8 cellular contexts compared by ENCODE assay signal in genomic region chr9:37390759-37391158, GRCh38. TPM values are rescaled to one million over a fixed set of nuclear protein-coding genes. Genes with fewer than 3 reads are reported as not detected.
DNase-seq lines count a peak whose midpoint lies in the region; ATAC-seq and TF ChIP-seq lines count a peak whose summit lies in the region.

No MANE protein-coding gene starts in this region.

- no peaks in the 10 kb centered on the region for H3K9me3 ChIP-seq in OCI-LY3 (ENCODE audit: insufficient read depth, low read length)

- DNase-seq in fibroblast of villous mesenchyme (ENCODE audit: low read depth) (peak; percentile 15), AG08395 (ENCODE audit: low spot score) (no peak), inferior parietal cortex (ENCODE audit: extremely low spot score) (no peak), NCI-H2227 (lab: John Stamatoyannopoulos, UW; ENCODE audit: unreplicated experiment) (no peak)

- peak; percentile 83 for ATAC-seq in GM18520 (IDR thresholded peaks at IDR 0.05; ENCODE audit: unreplicated experiment)
- peak; percentile 89 for ATAC-seq in HG02852 (IDR thresholded peaks at IDR 0.05; ENCODE audit: unreplicated experiment)

- no peaks in the 10 kb centered on the region for H4K20me1 ChIP-seq in OCI-LY3 (ENCODE audit: insufficient read depth, low read length)

- H3K4me2 ChIP-seq in OCI-LY3 (ENCODE audit: low read length) = peak overlapping the region; percentile 34

- no peaks in the 10 kb centered on the region for H3K79me2 ChIP-seq in OCI-LY3 (ENCODE audit: low read length)

- no peak overlapping the region for H2AFZ ChIP-seq in OCI-LY3 (ENCODE audit: low read depth, low read length)

- TF ChIP-seq CTCF in C4-2B (conservative IDR thresholded peaks at IDR 0.05) (peak; percentile 74), OCI-LY3 (IDR thresholded peaks at IDR 0.05; ENCODE audit: low read depth, low read length) (peak; percentile 83), fibroblast of villous mesenchyme (IDR thresholded peaks at IDR 0.05; ENCODE audit: insufficient read depth, low read depth, low read length) (peak; percentile 37)

- H3K4me1 ChIP-seq in OCI-LY3 (ENCODE audit: low read length) = peaks cover 39% of the 10 kb centered on the region

- no peak overlapping the region for H3K4me3 ChIP-seq in OCI-LY3 (ENCODE audit: low read length)
- no peak overlapping the region for H3K4me3 ChIP-seq in fibroblast of villous mesenchyme (ENCODE audit: low read depth, low read length)

- no peaks in the 10 kb centered on the region for H3K36me3 ChIP-seq in OCI-LY3 (replicated peaks; ENCODE audit: low read depth, low read length)

- H3K27me3 ChIP-seq in OCI-LY3 (ENCODE audit: low read depth, low read length) = no peaks in the 10 kb centered on the region

- no peak overlapping the region for H3K27ac ChIP-seq in C4-2B
- H3K27ac ChIP-seq in OCI-LY3 (ENCODE audit: low read length) = peak overlapping the region; percentile 58

- H3K9ac ChIP-seq in OCI-LY3 (ENCODE audit: low read length) = peak overlapping the region; percentile 53; the same call in 1 of the 2 replicates

RNA-seq across cellular contexts. Expression of gene GRHPR, which starts 31.7 kb away (rescaled TPM):
- 142 and 154 TPM in 2 replicates for total RNA-seq in fibroblast of villous mesenchyme
